ENCODE assay signal across 9 cellular contexts in genomic region chr15:92667291-92667904, GRCh38. TPM values are rescaled to one million over a fixed set of nuclear protein-coding genes. Genes with fewer than 3 reads are reported as not detected.
DNase-seq lines count a peak whose midpoint lies in the region; ATAC-seq and TF ChIP-seq lines count a peak whose summit lies in the region.
"Had no signal": no experiment of that assay in that cellular context is flagged by ENCODE, and none has a peak within 500 bp of the region (broad histone marks: within the 10 kb centered on the region; RNA-seq: fewer than 3 reads in every experiment).

No MANE protein-coding gene starts in this region.

- H3K9me3 Mint-ChIP-seq in neural progenitor cell = no peaks in the 10 kb centered on the region

- H3K9me3 ChIP-seq in neural progenitor cell (ENCODE audit: low read depth) = no peaks in the 10 kb centered on the region
- H3K9me3 ChIP-seq in OCI-LY7 (ENCODE audit: low read length) = no peaks in the 10 kb centered on the region
- H3K9me3 ChIP-seq in MG63 = no peaks in the 10 kb centered on the region

- no TSS peak for BruUV-seq in OCI-LY7 (replicated peaks; lab: Mats Ljungman, UMichigan)

- no peak overlapping the region for H3K9ac ChIP-seq in neural progenitor cell

- H3K27me3 Mint-ChIP-seq in neural progenitor cell (ENCODE audit: insufficient read depth, low read depth) = no peaks in the 10 kb centered on the region

- H3K27ac Mint-ChIP-seq in neural progenitor cell = no peak overlapping the region

- H2AFZ ChIP-seq in neural progenitor cell (replicated peaks) (no peak overlapping the region), OCI-LY7 (ENCODE audit: low read length) (no peak overlapping the region)

- intact Hi-C loops in OCI-LY7 (cut with micrococcal nuclease; ENCODE audit: unreplicated experiment) = no loop called here

- ATAC-seq in foreskin keratinocyte = no peak

- peaks cover 21% of the 10 kb centered on the region for H3F3A ChIP-seq in neural progenitor cell (ENCODE audit: low read depth)

- H3K79me2 ChIP-seq in neural progenitor cell (ENCODE audit: low read depth) (no peaks in the 10 kb centered on the region), OCI-LY7 (ENCODE audit: insufficient read depth, low read depth, low read length) (no peaks in the 10 kb centered on the region)

- no peaks in the 10 kb centered on the region for H3K36me3 Mint-ChIP-seq in neural progenitor cell

- H3K27ac ChIP-seq in neural progenitor cell (no peak overlapping the region), OCI-LY7 (ENCODE audit: low read depth, low read length, poor library complexity, severe bottlenecking) (no peak overlapping the region), foreskin keratinocyte (no peak overlapping the region)

- DNase-seq in DMS53 (lab: John Stamatoyannopoulos, UW) (peak; percentile 94), NCI-H2196 (lab: John Stamatoyannopoulos, UW; ENCODE audit: unreplicated experiment) (peak; percentile 33), ecto neural progenitor cell (ENCODE audit: low spot score) (peak; percentile 39), neural progenitor cell (ENCODE audit: low spot score) (no peak), OCI-LY7 (ENCODE audit: low spot score) (no peak), foreskin keratinocyte (no peak), MG63 (no peak)
- no peak for DNase-seq in activated CD4-positive, CD25-positive, alpha-beta regulatory T cell treated with anti-CD3 and anti-CD28 coated beads, Interleukin-2, amount 50 U/mL, for 72 hours
- DNase-seq: central memory CD4-positive, alpha-beta T cell had no signal

- H3K4me1 Mint-ChIP-seq in neural progenitor cell = peaks cover 44% of the 10 kb centered on the region

- peaks cover 42% of the 10 kb centered on the region for H3K4me1 ChIP-seq in neural progenitor cell
- no peaks in the 10 kb centered on the region for H3K4me1 ChIP-seq in OCI-LY7 (ENCODE audit: insufficient read depth, low read length, poor library complexity, severe bottlenecking)
- no peaks in the 10 kb centered on the region for H3K4me1 ChIP-seq in foreskin keratinocyte

- POLR2A ChIA-PET in OCI-LY7 (lab: Charles Lee) = no interaction called here

- no peaks in the 10 kb centered on the region for H4K20me1 ChIP-seq in neural progenitor cell (ENCODE audit: low read depth)
- H4K20me1 ChIP-seq in OCI-LY7 (ENCODE audit: insufficient read depth, low read length) = no peaks in the 10 kb centered on the region

- no peak overlapping the region for H3K4me3 ChIP-seq in neural progenitor cell
- H3K4me3 ChIP-seq in OCI-LY7 (ENCODE audit: low read depth, low read length, poor library complexity, severe bottlenecking) = no peak overlapping the region
- no peak overlapping the region for H3K4me3 ChIP-seq in MG63

- H3K36me3 ChIP-seq in neural progenitor cell (no peaks in the 10 kb centered on the region), OCI-LY7 (ENCODE audit: insufficient read depth, low read length) (no peaks in the 10 kb centered on the region), MG63 (no peaks in the 10 kb centered on the region)

- CTCF ChIA-PET in OCI-LY7 (lab: Charles Lee; ENCODE audit: unreplicated experiment) = no interaction called here

- peak overlapping the region; percentile 62 for H3K4me3 Mint-ChIP-seq in neural progenitor cell

- no peaks in the 10 kb centered on the region for H3K9me2 ChIP-seq in OCI-LY7 (ENCODE audit: insufficient read depth, low read length)

- H3K4me2 ChIP-seq in neural progenitor cell (no peak overlapping the region), OCI-LY7 (ENCODE audit: low read length) (no peak overlapping the region)

- H3K27me3 ChIP-seq in neural progenitor cell (peaks cover 12% of the 10 kb centered on the region), foreskin keratinocyte (peaks cover 4% of the 10 kb centered on the region), MG63 (no peaks in the 10 kb centered on the region)

- TF ChIP-seq CTCF in neural progenitor cell (IDR thresholded peaks at IDR 0.05) (no peak), OCI-LY7 (conservative IDR thresholded peaks at IDR 0.05; ENCODE audit: low read length) (no peak), foreskin keratinocyte (conservative IDR thresholded peaks at IDR 0.05) (no peak)

RNA-seq across cellular contexts. Expression of gene FAM174B, which starts 11.8 kb away (rescaled TPM):
- total RNA-seq in neural progenitor cell (ENCODE audit: low replicate concordance) = 8.6 and 10.1 TPM in 2 replicates
- 1.3 and 2.5 TPM in 2 replicates for total RNA-seq in OCI-LY7 (2014; rRNA removed; shearing (Covaris generic))
- total RNA-seq in OCI-LY7 (2022) = 18.3 and 24.4 TPM in 2 replicates
- total RNA-seq in foreskin keratinocyte = 0.46 and 0.71 TPM in 2 replicates
- 0.25 and 0.32 TPM in 2 replicates for polyA plus RNA-seq in foreskin keratinocyte
- 3.0 and 5.5 TPM in 2 replicates for total RNA-seq in MG63 (2014; rRNA removed; shearing (Covaris generic); ENCODE audit: low replicate concordance)

Comparison
In these comparisons a context has a peak if more than half of its experiments do, and no peak if none do; other contexts are left out.
1. DNase-seq: peak in DMS53 (single experiment), NCI-H2196 (single experiment) and ecto neural progenitor cell (single experiment); none in neural progenitor cell (single experiment), OCI-LY7 (single experiment), foreskin keratinocyte (0 of 2), activated CD4-positive, CD25-positive, alpha-beta regulatory T cell treated with anti-CD3 and anti-CD28 coated beads, Interleukin-2, amount 50 U/mL, for 72 hours (single experiment) and MG63 (single experiment).